1 cellular context compared by ENCODE assay signal in the genomic region with DNA sequence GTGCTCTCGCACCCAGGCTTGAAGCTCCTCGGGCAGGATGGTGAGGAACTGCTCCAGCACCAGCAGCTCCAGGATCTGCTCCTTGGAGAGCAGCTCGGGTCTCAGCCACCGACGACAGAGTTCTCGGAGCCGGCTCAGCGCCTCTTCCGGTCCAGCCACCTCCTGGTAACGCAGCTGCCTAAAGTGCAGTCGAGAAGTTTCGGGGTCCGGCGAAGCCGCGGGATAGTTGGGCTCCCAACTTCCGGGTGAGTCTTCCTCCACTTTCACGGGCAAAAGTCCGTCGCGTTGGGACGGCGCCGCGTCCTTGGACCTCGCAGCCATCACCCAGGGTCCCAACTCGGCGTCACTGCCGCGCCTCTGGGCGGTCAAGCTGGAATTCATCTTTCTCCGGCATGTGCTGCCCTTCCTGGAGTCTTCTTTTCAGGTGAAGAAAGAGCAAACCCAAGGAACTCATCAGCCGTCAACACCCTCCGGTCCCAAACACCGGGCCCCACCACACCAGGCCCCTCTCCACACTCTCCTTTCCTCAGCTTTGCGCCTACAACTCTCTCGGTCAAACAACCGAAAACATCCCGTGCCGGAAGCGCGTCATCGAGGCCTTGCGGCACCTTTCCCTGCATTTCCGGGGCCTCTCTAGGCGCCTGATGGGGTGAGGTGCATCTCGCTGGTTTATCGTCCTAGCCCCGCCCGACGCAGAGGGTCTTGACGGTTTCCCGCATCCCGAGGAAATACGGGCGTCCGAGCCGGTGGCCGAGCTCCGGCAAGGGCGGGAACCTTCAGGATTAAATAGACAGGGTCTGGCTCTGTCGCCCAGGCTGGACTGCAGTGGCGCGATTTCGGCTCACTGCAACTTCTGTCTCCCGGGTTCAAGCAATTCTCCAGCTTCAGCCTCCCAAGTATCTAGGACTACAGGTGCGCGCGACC.
TF ChIP-seq lines count a peak whose summit lies in the region.

A gene (minus strand): TSS at position 569 of the 924 bp plus-strand sequence. CDS start 188 bp downstream, at position 381.

TF ChIP-seq in K562, 482 proteins besides CTCF, POLR2A, EP300 and RAD21 (continued from another document and continues in another):
- TF ChIP-seq, protein P1, sequence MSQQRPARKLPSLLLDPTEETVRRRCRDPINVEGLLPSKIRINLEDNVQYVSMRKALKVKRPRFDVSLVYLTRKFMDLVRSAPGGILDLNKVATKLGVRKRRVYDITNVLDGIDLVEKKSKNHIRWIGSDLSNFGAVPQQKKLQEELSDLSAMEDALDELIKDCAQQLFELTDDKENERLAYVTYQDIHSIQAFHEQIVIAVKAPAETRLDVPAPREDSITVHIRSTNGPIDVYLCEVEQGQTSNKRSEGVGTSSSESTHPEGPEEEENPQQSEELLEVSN (IDR thresholded peaks at IDR 0.05; ENCODE audit: borderline replicate concordance in 1 of 2, extremely low read depth in 1 of 2, insufficient read depth in 1 of 2, insufficient read length in 1 of 2, low read depth in 1 of 2, low read length in 1 of 2, poor library complexity in 1 of 2, severe bottlenecking in 1 of 2), result peak in 1 of 2 experiments; percentile 51
- no peak for TF ChIP-seq HNRNPH1 (optimal IDR thresholded peaks at IDR 0.05; ENCODE audit: low read depth, low read length)
- TF ChIP-seq DNMT1 (IDR thresholded peaks at IDR 0.05), result no peak
- TF ChIP-seq, protein P2, sequence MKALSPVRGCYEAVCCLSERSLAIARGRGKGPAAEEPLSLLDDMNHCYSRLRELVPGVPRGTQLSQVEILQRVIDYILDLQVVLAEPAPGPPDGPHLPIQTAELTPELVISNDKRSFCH (CRISPR knock-in tag; IDR thresholded peaks at IDR 0.05), result no peak
- TF ChIP-seq, protein P2 (tag; IDR thresholded peaks at IDR 0.05), result no peak
- TF ChIP-seq FOXJ3 (CRISPR knock-in tag; IDR thresholded peaks at IDR 0.05), result no peak
- TF ChIP-seq ZBTB1 (CRISPR knock-in tag; IDR thresholded peaks at IDR 0.05; ENCODE audit: borderline replicate concordance, low read depth), result peak; percentile 59
- peak; percentile 57 to 67; a peak in 3 of 4 replicates for TF ChIP-seq SIN3A (IDR thresholded peaks at IDR 0.05; ENCODE audit: borderline replicate concordance in 2 of 2, control insufficient read depth in 1 of 2, low read depth in 2 of 2, low read length in 2 of 2)
- no peak for TF ChIP-seq XRCC4 (IDR thresholded peaks at IDR 0.05; ENCODE audit: extremely low read depth, insufficient read depth, insufficient read length)
- no peak for TF ChIP-seq ZNF561 (CRISPR knock-in tag; conservative IDR thresholded peaks at IDR 0.05)
- TF ChIP-seq, protein P3, sequence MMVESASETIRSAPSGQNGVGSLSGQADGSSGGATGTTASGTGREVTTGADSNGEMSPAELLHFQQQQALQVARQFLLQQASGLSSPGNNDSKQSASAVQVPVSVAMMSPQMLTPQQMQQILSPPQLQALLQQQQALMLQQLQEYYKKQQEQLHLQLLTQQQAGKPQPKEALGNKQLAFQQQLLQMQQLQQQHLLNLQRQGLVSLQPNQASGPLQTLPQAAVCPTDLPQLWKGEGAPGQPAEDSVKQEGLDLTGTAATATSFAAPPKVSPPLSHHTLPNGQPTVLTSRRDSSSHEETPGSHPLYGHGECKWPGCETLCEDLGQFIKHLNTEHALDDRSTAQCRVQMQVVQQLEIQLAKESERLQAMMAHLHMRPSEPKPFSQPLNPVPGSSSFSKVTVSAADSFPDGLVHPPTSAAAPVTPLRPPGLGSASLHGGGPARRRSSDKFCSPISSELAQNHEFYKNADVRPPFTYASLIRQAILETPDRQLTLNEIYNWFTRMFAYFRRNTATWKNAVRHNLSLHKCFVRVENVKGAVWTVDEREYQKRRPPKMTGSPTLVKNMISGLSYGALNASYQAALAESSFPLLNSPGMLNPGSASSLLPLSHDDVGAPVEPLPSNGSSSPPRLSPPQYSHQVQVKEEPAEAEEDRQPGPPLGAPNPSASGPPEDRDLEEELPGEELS (CRISPR knock-in tag; IDR thresholded peaks at IDR 0.05; ENCODE audit: borderline replicate concordance), result no peak
- TF ChIP-seq, protein P4, sequence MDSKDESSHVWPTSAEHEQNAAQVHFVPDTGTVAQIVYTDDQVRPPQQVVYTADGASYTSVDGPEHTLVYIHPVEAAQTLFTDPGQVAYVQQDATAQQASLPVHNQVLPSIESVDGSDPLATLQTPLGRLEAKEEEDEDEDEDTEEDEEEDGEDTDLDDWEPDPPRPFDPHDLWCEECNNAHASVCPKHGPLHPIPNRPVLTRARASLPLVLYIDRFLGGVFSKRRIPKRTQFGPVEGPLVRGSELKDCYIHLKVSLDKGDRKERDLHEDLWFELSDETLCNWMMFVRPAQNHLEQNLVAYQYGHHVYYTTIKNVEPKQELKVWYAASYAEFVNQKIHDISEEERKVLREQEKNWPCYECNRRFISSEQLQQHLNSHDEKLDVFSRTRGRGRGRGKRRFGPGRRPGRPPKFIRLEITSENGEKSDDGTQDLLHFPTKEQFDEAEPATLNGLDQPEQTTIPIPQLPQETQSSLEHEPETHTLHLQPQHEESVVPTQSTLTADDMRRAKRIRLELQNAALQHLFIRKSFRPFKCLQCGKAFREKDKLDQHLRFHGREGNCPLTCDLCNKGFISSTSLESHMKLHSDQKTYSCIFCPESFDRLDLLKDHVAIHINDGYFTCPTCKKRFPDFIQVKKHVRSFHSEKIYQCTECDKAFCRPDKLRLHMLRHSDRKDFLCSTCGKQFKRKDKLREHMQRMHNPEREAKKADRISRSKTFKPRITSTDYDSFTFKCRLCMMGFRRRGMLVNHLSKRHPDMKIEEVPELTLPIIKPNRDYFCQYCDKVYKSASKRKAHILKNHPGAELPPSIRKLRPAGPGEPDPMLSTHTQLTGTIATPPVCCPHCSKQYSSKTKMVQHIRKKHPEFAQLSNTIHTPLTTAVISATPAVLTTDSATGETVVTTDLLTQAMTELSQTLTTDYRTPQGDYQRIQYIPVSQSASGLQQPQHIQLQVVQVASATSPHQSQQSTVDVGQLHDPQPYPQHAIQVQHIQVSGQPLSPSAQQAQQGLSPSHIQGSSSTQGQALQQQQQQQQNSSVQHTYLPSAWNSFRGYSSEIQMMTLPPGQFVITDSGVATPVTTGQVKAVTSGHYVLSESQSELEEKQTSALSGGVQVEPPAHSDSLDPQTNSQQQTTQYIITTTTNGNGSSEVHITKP (IDR thresholded peaks at IDR 0.05; ENCODE audit: partially characterized antibody), result peak; percentile 16
- TF ChIP-seq PCBP2 (IDR thresholded peaks at IDR 0.05; ENCODE audit: low read depth, low read length, poor library complexity, severe bottlenecking), result no peak
- no peak for TF ChIP-seq ZNF75A (CRISPR knock-in tag; IDR thresholded peaks at IDR 0.05)
- TF ChIP-seq, protein P5, sequence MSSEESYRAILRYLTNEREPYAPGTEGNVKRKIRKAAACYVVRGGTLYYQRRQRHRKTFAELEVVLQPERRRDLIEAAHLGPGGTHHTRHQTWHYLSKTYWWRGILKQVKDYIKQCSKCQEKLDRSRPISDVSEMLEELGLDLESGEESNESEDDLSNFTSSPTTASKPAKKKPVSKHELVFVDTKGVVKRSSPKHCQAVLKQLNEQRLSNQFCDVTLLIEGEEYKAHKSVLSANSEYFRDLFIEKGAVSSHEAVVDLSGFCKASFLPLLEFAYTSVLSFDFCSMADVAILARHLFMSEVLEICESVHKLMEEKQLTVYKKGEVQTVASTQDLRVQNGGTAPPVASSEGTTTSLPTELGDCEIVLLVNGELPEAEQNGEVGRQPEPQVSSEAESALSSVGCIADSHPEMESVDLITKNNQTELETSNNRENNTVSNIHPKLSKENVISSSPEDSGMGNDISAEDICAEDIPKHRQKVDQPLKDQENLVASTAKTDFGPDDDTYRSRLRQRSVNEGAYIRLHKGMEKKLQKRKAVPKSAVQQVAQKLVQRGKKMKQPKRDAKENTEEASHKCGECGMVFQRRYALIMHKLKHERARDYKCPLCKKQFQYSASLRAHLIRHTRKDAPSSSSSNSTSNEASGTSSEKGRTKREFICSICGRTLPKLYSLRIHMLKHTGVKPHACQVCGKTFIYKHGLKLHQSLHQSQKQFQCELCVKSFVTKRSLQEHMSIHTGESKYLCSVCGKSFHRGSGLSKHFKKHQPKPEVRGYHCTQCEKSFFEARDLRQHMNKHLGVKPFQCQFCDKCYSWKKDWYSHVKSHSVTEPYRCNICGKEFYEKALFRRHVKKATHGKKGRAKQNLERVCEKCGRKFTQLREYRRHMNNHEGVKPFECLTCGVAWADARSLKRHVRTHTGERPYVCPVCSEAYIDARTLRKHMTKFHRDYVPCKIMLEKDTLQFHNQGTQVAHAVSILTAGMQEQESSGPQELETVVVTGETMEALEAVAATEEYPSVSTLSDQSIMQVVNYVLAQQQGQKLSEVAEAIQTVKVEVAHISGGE (CRISPR knock-in tag; IDR thresholded peaks at IDR 0.05), result peak in 2 of 3 experiments; percentile 8 to 92; a peak in 2 of 6 replicates
- TF ChIP-seq, protein P6, sequence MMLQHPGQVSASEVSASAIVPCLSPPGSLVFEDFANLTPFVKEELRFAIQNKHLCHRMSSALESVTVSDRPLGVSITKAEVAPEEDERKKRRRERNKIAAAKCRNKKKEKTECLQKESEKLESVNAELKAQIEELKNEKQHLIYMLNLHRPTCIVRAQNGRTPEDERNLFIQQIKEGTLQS (IDR thresholded peaks at IDR 0.05), result peak; percentile 62; the same call in 1 of the 2 replicates
- TF ChIP-seq, protein P6 (CRISPR knock-in tag; conservative IDR thresholded peaks at IDR 0.05), result peak; percentile 77
- TF ChIP-seq ETS2 (tag; IDR thresholded peaks at IDR 0.05; ENCODE audit: borderline replicate concordance, poor library complexity, severe bottlenecking), result no peak
- peak; percentile 57 for TF ChIP-seq FOSL1 (tag; conservative IDR thresholded peaks at IDR 0.05)
- TF ChIP-seq TFAM (CRISPR knock-in tag; conservative IDR thresholded peaks at IDR 0.05), result no peak
- TF ChIP-seq, protein P7, sequence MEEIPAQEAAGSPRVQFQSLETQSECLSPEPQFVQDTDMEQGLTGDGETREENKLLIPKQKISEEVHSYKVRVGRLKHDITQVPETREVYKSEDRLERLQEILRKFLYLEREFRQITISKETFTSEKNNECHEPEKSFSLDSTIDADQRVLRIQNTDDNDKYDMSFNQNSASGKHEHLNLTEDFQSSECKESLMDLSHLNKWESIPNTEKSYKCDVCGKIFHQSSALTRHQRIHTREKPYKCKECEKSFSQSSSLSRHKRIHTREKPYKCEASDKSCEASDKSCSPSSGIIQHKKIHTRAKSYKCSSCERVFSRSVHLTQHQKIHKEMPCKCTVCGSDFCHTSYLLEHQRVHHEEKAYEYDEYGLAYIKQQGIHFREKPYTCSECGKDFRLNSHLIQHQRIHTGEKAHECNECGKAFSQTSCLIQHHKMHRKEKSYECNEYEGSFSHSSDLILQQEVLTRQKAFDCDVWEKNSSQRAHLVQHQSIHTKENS (CRISPR knock-in tag; IDR thresholded peaks at IDR 0.05), result no peak
- TF ChIP-seq ZBED1 (IDR thresholded peaks at IDR 0.05), result no peak
- TF ChIP-seq NFE2 (IDR thresholded peaks at IDR 0.05; ENCODE audit: low read depth), result no peak
- TF ChIP-seq ELF1 (tag; IDR thresholded peaks at IDR 0.05), result peak; percentile 89
- TF ChIP-seq, protein P8, sequence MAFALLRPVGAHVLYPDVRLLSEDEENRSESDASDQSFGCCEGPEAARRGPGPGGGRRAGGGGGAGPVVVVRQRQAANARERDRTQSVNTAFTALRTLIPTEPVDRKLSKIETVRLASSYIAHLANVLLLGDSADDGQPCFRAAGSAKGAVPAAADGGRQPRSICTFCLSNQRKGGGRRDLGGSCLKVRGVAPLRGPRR (CRISPR knock-in tag; IDR thresholded peaks at IDR 0.05), result no peak
- no peak for TF ChIP-seq HSF4 (CRISPR knock-in tag; IDR thresholded peaks at IDR 0.05; ENCODE audit: borderline replicate concordance)
- TF ChIP-seq, protein P9, sequence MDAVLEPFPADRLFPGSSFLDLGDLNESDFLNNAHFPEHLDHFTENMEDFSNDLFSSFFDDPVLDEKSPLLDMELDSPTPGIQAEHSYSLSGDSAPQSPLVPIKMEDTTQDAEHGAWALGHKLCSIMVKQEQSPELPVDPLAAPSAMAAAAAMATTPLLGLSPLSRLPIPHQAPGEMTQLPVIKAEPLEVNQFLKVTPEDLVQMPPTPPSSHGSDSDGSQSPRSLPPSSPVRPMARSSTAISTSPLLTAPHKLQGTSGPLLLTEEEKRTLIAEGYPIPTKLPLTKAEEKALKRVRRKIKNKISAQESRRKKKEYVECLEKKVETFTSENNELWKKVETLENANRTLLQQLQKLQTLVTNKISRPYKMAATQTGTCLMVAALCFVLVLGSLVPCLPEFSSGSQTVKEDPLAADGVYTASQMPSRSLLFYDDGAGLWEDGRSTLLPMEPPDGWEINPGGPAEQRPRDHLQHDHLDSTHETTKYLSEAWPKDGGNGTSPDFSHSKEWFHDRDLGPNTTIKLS (IDR thresholded peaks at IDR 0.05; ENCODE audit: borderline replicate concordance, low read depth), result peak; percentile 91; the same call in 1 of the 2 replicates
- no peak for TF ChIP-seq ZNF217 (CRISPR knock-in tag; IDR thresholded peaks at IDR 0.05)
- TF ChIP-seq DPF2 (IDR thresholded peaks at IDR 0.05), result peak; percentile 43; the same call in 1 of the 2 replicates
- TF ChIP-seq SOX6 (IDR thresholded peaks at IDR 0.05), result peak; percentile 71
- no peak for TF ChIP-seq SRSF1 (IDR thresholded peaks at IDR 0.05; ENCODE audit: low read depth, low read length)
- TF ChIP-seq, protein P10, sequence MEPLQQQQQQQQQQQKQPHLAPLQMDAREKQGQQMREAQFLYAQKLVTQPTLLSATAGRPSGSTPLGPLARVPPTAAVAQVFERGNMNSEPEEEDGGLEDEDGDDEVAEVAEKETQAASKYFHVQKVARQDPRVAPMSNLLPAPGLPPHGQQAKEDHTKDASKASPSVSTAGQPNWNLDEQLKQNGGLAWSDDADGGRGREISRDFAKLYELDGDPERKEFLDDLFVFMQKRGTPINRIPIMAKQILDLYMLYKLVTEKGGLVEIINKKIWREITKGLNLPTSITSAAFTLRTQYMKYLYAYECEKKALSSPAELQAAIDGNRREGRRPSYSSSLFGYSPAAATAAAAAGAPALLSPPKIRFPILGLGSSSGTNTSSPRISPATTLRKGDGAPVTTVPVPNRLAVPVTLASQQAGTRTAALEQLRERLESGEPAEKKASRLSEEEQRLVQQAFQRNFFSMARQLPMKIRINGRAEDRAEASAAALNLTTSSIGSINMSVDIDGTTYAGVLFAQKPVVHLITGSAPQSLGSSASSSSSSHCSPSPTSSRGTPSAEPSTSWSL (CRISPR knock-in tag; IDR thresholded peaks at IDR 0.05; ENCODE audit: borderline replicate concordance), result no peak
- TF ChIP-seq, protein P11, sequence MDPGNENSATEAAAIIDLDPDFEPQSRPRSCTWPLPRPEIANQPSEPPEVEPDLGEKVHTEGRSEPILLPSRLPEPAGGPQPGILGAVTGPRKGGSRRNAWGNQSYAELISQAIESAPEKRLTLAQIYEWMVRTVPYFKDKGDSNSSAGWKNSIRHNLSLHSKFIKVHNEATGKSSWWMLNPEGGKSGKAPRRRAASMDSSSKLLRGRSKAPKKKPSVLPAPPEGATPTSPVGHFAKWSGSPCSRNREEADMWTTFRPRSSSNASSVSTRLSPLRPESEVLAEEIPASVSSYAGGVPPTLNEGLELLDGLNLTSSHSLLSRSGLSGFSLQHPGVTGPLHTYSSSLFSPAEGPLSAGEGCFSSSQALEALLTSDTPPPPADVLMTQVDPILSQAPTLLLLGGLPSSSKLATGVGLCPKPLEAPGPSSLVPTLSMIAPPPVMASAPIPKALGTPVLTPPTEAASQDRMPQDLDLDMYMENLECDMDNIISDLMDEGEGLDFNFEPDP (CRISPR knock-in tag; IDR thresholded peaks at IDR 0.05), result no peak
